Comparison of ENCODE assay signal across 2 cellular contexts in the genomic region with DNA sequence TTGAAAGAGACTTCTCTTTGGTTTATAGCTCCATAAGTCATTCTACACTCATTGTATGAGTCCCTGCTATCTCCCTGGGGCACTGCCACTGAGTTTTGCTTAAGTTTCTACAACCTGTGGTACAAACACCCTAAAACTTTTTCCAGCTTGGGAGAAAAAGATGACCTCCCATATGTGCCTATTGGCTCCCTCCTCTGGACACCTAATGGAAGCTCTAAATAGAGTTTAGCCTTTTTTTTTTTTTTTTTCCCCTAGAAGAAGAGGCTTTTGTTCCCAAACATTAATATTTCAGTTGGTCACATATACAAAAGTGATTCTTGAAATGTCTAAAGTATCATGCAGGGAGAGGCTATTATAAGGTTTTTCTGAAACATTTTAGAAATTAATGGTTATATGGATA.
TF ChIP-seq lines count a peak whose summit lies in the region.

No MANE protein-coding gene starts in this region.

TF ChIP-seq in SK-N-SH, 30 proteins besides CTCF, POLR2A, EP300 and RAD21 (continued from another document):
- TF ChIP-seq NRF1 (IDR thresholded peaks at IDR 0.05; ENCODE audit: low read depth, low read length) = no peak

TF ChIP-seq in H1, 55 proteins besides CTCF, POLR2A, EP300 and RAD21:
- no peak for TF ChIP-seq EGR1 (IDR thresholded peaks at IDR 0.05; ENCODE audit: borderline replicate concordance, low read depth, low read length)
- no peak for TF ChIP-seq RXRA (IDR thresholded peaks at IDR 0.05; ENCODE audit: insufficient read depth, low read depth, low read length)
- no peak for TF ChIP-seq GABPA (IDR thresholded peaks at IDR 0.05; ENCODE audit: borderline replicate concordance, insufficient read depth, low read length)
- TF ChIP-seq SAP30 (IDR thresholded peaks at IDR 0.05; ENCODE audit: insufficient read depth, insufficient replicate concordance, low read length) = no peak
- TF ChIP-seq BCL11A (IDR thresholded peaks at IDR 0.05; ENCODE audit: low read depth in 2 of 2, low read length in 2 of 2) = no peak
- TF ChIP-seq POLR2AphosphoS5 (IDR thresholded peaks at IDR 0.05; ENCODE audit: low read depth, low read length) = no peak
- TF ChIP-seq CBX8 (IDR thresholded peaks at IDR 0.05; ENCODE audit: borderline replicate concordance, low read depth, low read length) = no peak
- TF ChIP-seq HDAC2 (IDR thresholded peaks at IDR 0.05; ENCODE audit: borderline replicate concordance in 1 of 2, low read depth in 2 of 2, low read length in 2 of 2) = no peak
- TF ChIP-seq, protein P1, sequence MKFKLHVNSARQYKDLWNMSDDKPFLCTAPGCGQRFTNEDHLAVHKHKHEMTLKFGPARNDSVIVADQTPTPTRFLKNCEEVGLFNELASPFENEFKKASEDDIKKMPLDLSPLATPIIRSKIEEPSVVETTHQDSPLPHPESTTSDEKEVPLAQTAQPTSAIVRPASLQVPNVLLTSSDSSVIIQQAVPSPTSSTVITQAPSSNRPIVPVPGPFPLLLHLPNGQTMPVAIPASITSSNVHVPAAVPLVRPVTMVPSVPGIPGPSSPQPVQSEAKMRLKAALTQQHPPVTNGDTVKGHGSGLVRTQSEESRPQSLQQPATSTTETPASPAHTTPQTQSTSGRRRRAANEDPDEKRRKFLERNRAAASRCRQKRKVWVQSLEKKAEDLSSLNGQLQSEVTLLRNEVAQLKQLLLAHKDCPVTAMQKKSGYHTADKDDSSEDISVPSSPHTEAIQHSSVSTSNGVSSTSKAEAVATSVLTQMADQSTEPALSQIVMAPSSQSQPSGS (IDR thresholded peaks at IDR 0.05; ENCODE audit: low read length) = no peak
- no peak for TF ChIP-seq CHD1 (IDR thresholded peaks at IDR 0.05; ENCODE audit: low read depth, low read length)
- no peak for TF ChIP-seq JUND (IDR thresholded peaks at IDR 0.05; ENCODE audit: low read length)
- TF ChIP-seq, protein P2, sequence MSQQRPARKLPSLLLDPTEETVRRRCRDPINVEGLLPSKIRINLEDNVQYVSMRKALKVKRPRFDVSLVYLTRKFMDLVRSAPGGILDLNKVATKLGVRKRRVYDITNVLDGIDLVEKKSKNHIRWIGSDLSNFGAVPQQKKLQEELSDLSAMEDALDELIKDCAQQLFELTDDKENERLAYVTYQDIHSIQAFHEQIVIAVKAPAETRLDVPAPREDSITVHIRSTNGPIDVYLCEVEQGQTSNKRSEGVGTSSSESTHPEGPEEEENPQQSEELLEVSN (IDR thresholded peaks at IDR 0.05) = no peak
- no peak for TF ChIP-seq BRCA1 (IDR thresholded peaks at IDR 0.05; ENCODE audit: low read depth, low read length)
- TF ChIP-seq TCF12 (IDR thresholded peaks at IDR 0.05; ENCODE audit: low read depth, low read length) = no peak
- no peak for TF ChIP-seq SIRT6 (IDR thresholded peaks at IDR 0.05; ENCODE audit: low read length)
- no peak for TF ChIP-seq MAFK (IDR thresholded peaks at IDR 0.05; ENCODE audit: low read depth, low read length)
- TF ChIP-seq HDAC6 (IDR thresholded peaks at IDR 0.05; ENCODE audit: low read depth, low read length) = no peak
- TF ChIP-seq YY1 (IDR thresholded peaks at IDR 0.05; ENCODE audit: low read depth, low read length) = no peak
- no peak for TF ChIP-seq CHD2 (IDR thresholded peaks at IDR 0.05; ENCODE audit: low read length)
- no peak for TF ChIP-seq RBBP5 (IDR thresholded peaks at IDR 0.05; ENCODE audit: borderline replicate concordance, low read depth, low read length)
